1 cellular context compared by ENCODE assay signal in genomic region chr5:117454716-117455212, GRCh38.
TF ChIP-seq lines count a peak whose summit lies in the region.

No MANE protein-coding gene starts in this region.

TF ChIP-seq in HEK293, 187 proteins besides CTCF, POLR2A, EP300 and RAD21 (continued from another document):
- no peak for TF ChIP-seq TSHZ1 (tag by site-specific recombination; IDR thresholded peaks at IDR 0.05; ENCODE audit: borderline replicate concordance)
